Comparison of ENCODE assay signal across 9 cellular contexts in the genomic region with DNA sequence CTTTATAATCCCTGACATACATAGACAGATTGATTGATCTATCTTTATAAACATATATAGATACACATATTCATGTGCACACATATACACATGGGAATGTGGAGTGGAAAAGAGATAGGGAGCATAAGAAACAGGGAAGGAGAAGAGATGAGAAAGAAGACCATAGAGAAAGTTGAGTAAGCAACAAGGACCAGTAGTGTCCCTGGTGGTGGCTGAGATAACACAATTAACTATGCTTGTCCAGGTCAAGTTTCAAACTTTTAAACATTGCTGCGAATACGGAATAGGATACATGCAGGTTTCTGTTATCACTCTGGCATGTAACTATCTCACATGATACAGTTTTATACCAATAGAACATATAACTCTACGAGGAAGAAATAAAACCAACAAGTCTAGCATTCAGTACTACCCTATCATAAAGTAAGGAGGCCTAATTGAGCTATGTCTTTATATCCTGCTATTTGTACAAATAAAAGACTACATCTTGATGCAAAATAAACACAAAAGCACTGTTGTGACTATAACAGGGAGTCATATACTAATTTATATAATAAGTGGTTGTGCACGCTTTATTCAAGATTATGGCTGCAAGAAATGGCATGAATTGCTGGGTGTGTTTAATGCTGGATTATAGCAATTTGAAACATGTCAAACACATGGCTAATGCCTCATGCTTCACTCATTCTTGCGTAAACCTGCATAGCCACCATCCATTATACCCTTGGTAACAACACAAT. TPM values are rescaled to one million over a fixed set of nuclear protein-coding genes. Genes with fewer than 3 reads are reported as not detected.
A peak's percentile ranks its signal among the peaks of the same experiment; 100 is the strongest.
DNase-seq lines count a peak whose midpoint lies in the region; ATAC-seq and TF ChIP-seq lines count a peak whose summit lies in the region.
"Had no signal": no experiment of that assay in that cellular context is flagged by ENCODE, and none has a peak within 500 bp of the region (broad histone marks: within the 10 kb centered on the region; RNA-seq: fewer than 3 reads in every experiment).

No MANE protein-coding gene starts in this region.

- no peak overlapping the region for H2AFZ ChIP-seq in DND-41 (ENCODE audit: low read depth, low read length)

- H3K4me3 Mint-ChIP-seq in mesothelial cell of epicardium: no peak overlapping the region

- H4K20me1 ChIP-seq in DND-41 (ENCODE audit: insufficient read depth, low read length): no peaks in the 10 kb centered on the region

- no peaks in the 10 kb centered on the region for H3K79me2 ChIP-seq in DND-41 (ENCODE audit: insufficient read depth, low read length)

- H3K4me3 ChIP-seq in DND-41 (ENCODE audit: low read depth in 1 of 2, low read length in 2 of 2) (no peak overlapping the region), WERI-Rb-1 (ENCODE audit: low read depth, low read length) (no peak overlapping the region)

- no peaks in the 10 kb centered on the region for H3K36me3 Mint-ChIP-seq in mesothelial cell of epicardium

- H3K27me3 ChIP-seq in DND-41 (ENCODE audit: insufficient read depth, low read length, poor library complexity) (peaks cover 7% of the 10 kb centered on the region), WERI-Rb-1 (ENCODE audit: insufficient read depth, low read depth, severe bottlenecking) (no peaks in the 10 kb centered on the region)

- H3K9me3 ChIP-seq in DND-41 (ENCODE audit: insufficient read depth, low read length, severe bottlenecking): no peaks in the 10 kb centered on the region
- H3K9me3 ChIP-seq in WERI-Rb-1 (ENCODE audit: severe bottlenecking): no peaks in the 10 kb centered on the region

- H3K27ac Mint-ChIP-seq in mesothelial cell of epicardium: no peak overlapping the region

- 0 out of 3 replicates have a peak, but pooled peaks have one; percentile 37 for ATAC-seq in DND-41 (ENCODE audit: insufficient read depth, low read depth)
- no peak for ATAC-seq in omental fat pad (ENCODE audit: low FRiP score)

- no peak for DNase-seq in DND-41
- DNase-seq in HT-29 (ENCODE audit: low spot score): peak; percentile 39
- DNase-seq in WERI-Rb-1: no peak
- no peak for DNase-seq in mesothelial cell of epicardium (ENCODE audit: low spot score in 2 of 2, unreplicated experiment in 2 of 2)
- DNase-seq in kidney glomerular epithelial cell (lab: John Stamatoyannopoulos, UW): no peak
- DNase-seq in iPS-NIHi11 (ENCODE audit: low spot score): no peak
- DNase-seq in omental fat pad (ENCODE audit: low spot score): no peak
- no peak for DNase-seq in epidermal melanocyte (ENCODE audit: insufficient read length, low spot score)

- peaks cover 41% of the 10 kb centered on the region for H3K4me1 Mint-ChIP-seq in mesothelial cell of epicardium

- no peak overlapping the region for H3K4me2 ChIP-seq in DND-41 (ENCODE audit: insufficient read depth, low read length)

- TF ChIP-seq CTCF in DND-41 (IDR thresholded peaks at IDR 0.05; ENCODE audit: borderline replicate concordance, extremely low read depth, low read length, poor library complexity, severe bottlenecking): peak; percentile 51
- peak; percentile 53; the same call in 1 of the 2 replicates for TF ChIP-seq CTCF in WERI-Rb-1 (IDR thresholded peaks at IDR 0.05; ENCODE audit: low read depth, low read length)
- TF ChIP-seq CTCF in mesothelial cell of epicardium (IDR thresholded peaks at IDR 0.05; ENCODE audit: unreplicated experiment): peak; percentile 31
- no peak for TF ChIP-seq CTCF in omental fat pad (IDR thresholded peaks at IDR 0.05)

- H3K9me3 Mint-ChIP-seq in mesothelial cell of epicardium: no peaks in the 10 kb centered on the region

- H3K27ac ChIP-seq in DND-41 (ENCODE audit: low read length) (no peak overlapping the region), WERI-Rb-1 (no peak overlapping the region)

- peaks cover 6% of the 10 kb centered on the region for H3K27me3 Mint-ChIP-seq in mesothelial cell of epicardium (ENCODE audit: low read depth)

- no peaks in the 10 kb centered on the region for H3K36me3 ChIP-seq in DND-41 (ENCODE audit: insufficient read depth, low read length)
- 0 out of 2 replicates have a peak, but pooled peaks cover 3% of the 10 kb centered on the region for H3K36me3 ChIP-seq in WERI-Rb-1

- H3K4me1 ChIP-seq in DND-41 (ENCODE audit: insufficient read depth, low read length): no peaks in the 10 kb centered on the region

- no peak overlapping the region for H3K9ac ChIP-seq in DND-41 (ENCODE audit: low read depth, low read length)

RNA-seq across cellular contexts. Expression of a gene that starts 8.0 kb away (rescaled TPM):
- total RNA-seq in HT-29 (2014; rRNA removed; shearing (Covaris generic)): 0.05 and 0.66 TPM in 2 replicates
- total RNA-seq in mesothelial cell of epicardium (13.9 to 18.2 TPM (median 15.3 TPM) in 3 replicates), omental fat pad (10 to 100 TPM in 2 of 4 donors, 1 to 10 TPM in 2; 5.0 to 16.7 (median 11.3) TPM)
- total RNA-seq: mononuclear cell had no signal

Comparison
In these comparisons a context has a peak if more than half of its experiments do, and no peak if none do; other contexts are left out.
1. CTCF ChIP-seq: peak in DND-41 (single experiment), WERI-Rb-1 (single experiment) and mesothelial cell of epicardium (single experiment); none in omental fat pad (0 of 3).